Comparison of ENCODE assay signal across 10 cellular contexts in the genomic region with DNA sequence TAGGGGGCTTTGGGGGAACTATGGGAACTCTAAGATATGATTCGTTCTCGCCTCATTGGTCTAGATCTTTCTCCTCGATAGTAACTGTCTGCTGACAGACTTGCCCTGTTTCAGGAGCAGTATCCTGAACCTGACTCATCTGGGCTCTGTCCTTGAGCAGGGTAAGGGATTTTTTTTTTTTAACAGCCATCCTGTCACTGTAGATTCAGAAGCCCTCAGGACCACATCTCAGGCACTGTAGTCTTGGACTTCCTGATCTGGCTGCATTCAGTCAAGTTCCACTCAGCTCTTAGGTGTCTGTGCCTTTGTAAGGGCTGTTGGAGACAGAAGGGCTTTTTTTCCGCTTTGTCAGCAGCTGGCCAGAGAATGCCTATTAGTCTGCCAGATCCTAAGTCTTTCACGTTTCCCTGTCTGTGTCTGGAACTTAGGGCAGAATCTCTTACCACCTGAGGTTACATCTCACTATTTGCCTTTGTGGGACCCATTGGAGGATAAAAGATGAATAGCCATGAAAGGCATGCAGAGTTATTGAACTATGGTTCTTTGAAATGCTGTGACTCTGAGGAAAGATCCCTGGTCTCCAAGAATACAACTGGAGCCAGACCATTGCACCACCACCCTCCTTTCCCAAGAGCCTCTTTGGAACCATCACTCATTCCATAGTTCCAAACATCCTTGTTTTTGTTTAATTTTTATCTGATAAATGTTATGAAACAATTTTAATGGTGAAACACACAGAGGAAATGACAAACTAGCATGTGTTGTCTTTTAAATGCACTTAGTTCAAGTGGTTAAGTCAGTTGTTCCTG. TPM values are rescaled to one million over a fixed set of nuclear protein-coding genes. Genes with fewer than 3 reads are reported as not detected.
DNase-seq lines count a peak whose midpoint lies in the region; ATAC-seq, FAIRE-seq and TF ChIP-seq lines count a peak whose summit lies in the region.
"Had no signal": no experiment of that assay in that cellular context is flagged by ENCODE, and none has a peak within 500 bp of the region (broad histone marks: within the 10 kb centered on the region; RNA-seq: fewer than 3 reads in every experiment).

No MANE protein-coding gene starts in this region.

- H3K27ac ChIP-seq in astrocyte (ENCODE audit: low read depth, low read length) (peak overlapping the region; percentile 48), thoracic aorta (peak overlapping the region; percentile 45 to 51)

- peak overlapping the region; percentile 47 for H3K4me2 ChIP-seq in astrocyte (ENCODE audit: low read length)

- H3K9me3 ChIP-seq in astrocyte (ENCODE audit: insufficient read depth, low read depth, low read length) (no peaks in the 10 kb centered on the region), thoracic aorta (no peaks in the 10 kb centered on the region)

- H3K36me3 Mint-ChIP-seq in astrocyte (ENCODE audit: low read depth, unreplicated experiment) = peaks cover 7% of the 10 kb centered on the region

- no peak overlapping the region for H3K4me3 Mint-ChIP-seq in astrocyte (ENCODE audit: unreplicated experiment)

- TF ChIP-seq CTCF in astrocyte (IDR thresholded peaks at IDR 0.05; ENCODE audit: insufficient read depth, low read depth, low read length) = no peak
- no peak for TF ChIP-seq CTCF in thoracic aorta (IDR thresholded peaks at IDR 0.05)

- H3K4me3 ChIP-seq in astrocyte (ENCODE audit: insufficient read depth, low read depth, low read length) = no peak overlapping the region
- H3K4me3 ChIP-seq in thoracic aorta = peak overlapping the region; percentile 22

- H3K27me3 ChIP-seq in astrocyte (ENCODE audit: insufficient read depth, low read length) (no peaks in the 10 kb centered on the region), thoracic aorta (replicated peaks; ENCODE audit: insufficient read depth) (no peaks in the 10 kb centered on the region)

- peak overlapping the region; percentile 82 for H3K27ac Mint-ChIP-seq in astrocyte (ENCODE audit: unreplicated experiment)

- peaks cover 68% of the 10 kb centered on the region for H3K4me1 Mint-ChIP-seq in astrocyte (ENCODE audit: low read depth, unreplicated experiment)

- no peak overlapping the region for H2AFZ ChIP-seq in astrocyte (ENCODE audit: low read depth, low read length)

- DNase-seq in DMS53 (lab: John Stamatoyannopoulos, UW) (peak; percentile 63), DMS53 treated with DMSO at 0.1 percent for 48 hours (lab: John Stamatoyannopoulos, UW; ENCODE audit: unreplicated experiment) (no peak), astrocyte (ENCODE audit: low read depth) (peak; percentile 95), iris pigment epithelial cell (ENCODE audit: low read depth) (peak; percentile 82), thoracic aorta (ENCODE audit: low spot score) (no peak), 8988T (no peak)

- H3K9me3 Mint-ChIP-seq in astrocyte (ENCODE audit: unreplicated experiment) = no peaks in the 10 kb centered on the region

- no peak for FAIRE-seq in astrocyte (lab: Jason Lieb, UNC)
- FAIRE-seq: A204.1 had no signal

- peaks cover 75% of the 10 kb centered on the region for H4K20me1 ChIP-seq in astrocyte (ENCODE audit: insufficient read depth, low read length)

- H3K36me3 ChIP-seq in astrocyte (ENCODE audit: insufficient read depth, low read length) (no peaks in the 10 kb centered on the region), thoracic aorta (no peaks in the 10 kb centered on the region)

- H3K27me3 Mint-ChIP-seq in astrocyte (ENCODE audit: low read depth, unreplicated experiment) = no peaks in the 10 kb centered on the region

- H3K4me1 ChIP-seq in astrocyte (ENCODE audit: insufficient read depth, low read length) (peaks cover 39% of the 10 kb centered on the region), thoracic aorta (ENCODE audit: control insufficient read depth in 1 of 2, low read depth in 2 of 2) (peaks cover 47 to 72% of the 10 kb centered on the region in 2 donors)

- H3K9ac ChIP-seq in astrocyte (ENCODE audit: low read length) = peak overlapping the region; percentile 52

- peaks cover 93% of the 10 kb centered on the region for H3K79me2 ChIP-seq in astrocyte (ENCODE audit: insufficient read depth, low read length)

- peak; percentile 43 for ATAC-seq in thoracic aorta (ENCODE audit: insufficient number of reproducible peaks, low FRiP score, low read depth)
- no peak for ATAC-seq in HG03342 (IDR thresholded peaks at IDR 0.05; ENCODE audit: unreplicated experiment)
- ATAC-seq in HG03280 (IDR thresholded peaks at IDR 0.05; ENCODE audit: unreplicated experiment) = no peak
- ATAC-seq: HCT116 had no signal

RNA-seq across cellular contexts. Expression of a gene that starts 49.7 kb away (rescaled TPM):
- 592 and 694 TPM in 2 replicates for total RNA-seq in astrocyte
- 100 to 1,000 TPM; 604 to 650 TPM for total RNA-seq in thoracic aorta

Comparison
In these comparisons a context has a peak if more than half of its experiments do, and no peak if none do; other contexts are left out.
1. DNase-seq: peak in DMS53 (single experiment), astrocyte (single experiment) and iris pigment epithelial cell (single experiment); none in DMS53 treated with DMSO at 0.1 percent for 48 hours (single experiment), thoracic aorta (single experiment) and 8988T (single experiment).